ENCODE assay signal across 8 cellular contexts in genomic region chr3:127628788-127629456, GRCh38. TPM values are rescaled to one million over a fixed set of nuclear protein-coding genes. Genes with fewer than 3 reads are reported as not detected.
DNase-seq lines count a peak whose midpoint lies in the region; ATAC-seq lines count a peak whose summit lies in the region.

Gene PODXL2 (plus strand): TSS chr3:127629185. CDS start chr3:127629220, 35 bp downstream.

- peak; percentile 90 for DNase-seq in DMS53 (lab: John Stamatoyannopoulos, UW)
- peak; percentile 73 for DNase-seq in RKO (ENCODE audit: low spot score)
- peak in 32 of 56 donors; percentile 10 to 67 (median 36) for DNase-seq in amygdala (lab: John Stamatoyannopoulos, UW)
- DNase-seq in left ventricle myocardium superior, result peak; percentile 78
- peak in 9 of 10 donors; percentile 25 to 95 (median 56) for DNase-seq in posterior cingulate gyrus
- DNase-seq in KG1 (lab: John Stamatoyannopoulos, UW), result no peak

- ATAC-seq in HG02759 (IDR thresholded peaks at IDR 0.05; ENCODE audit: unreplicated experiment) (peak; percentile 77), left ventricle myocardium superior (peak; percentile 86), HG02571 (IDR thresholded peaks at IDR 0.05; ENCODE audit: unreplicated experiment) (no peak)

- intact Hi-C loops in left ventricle myocardium superior (cut with micrococcal nuclease), result no loop called here
- intact Hi-C loops in posterior cingulate gyrus (cut with DNase I), result no loop called here

RNA-seq across cellular contexts. Expression of gene PODXL2, which starts in this region (rescaled TPM):
- total RNA-seq in left ventricle myocardium superior, result 1.5 TPM
